Comparison of ENCODE assay signal across 1 cellular context in the genomic region with DNA sequence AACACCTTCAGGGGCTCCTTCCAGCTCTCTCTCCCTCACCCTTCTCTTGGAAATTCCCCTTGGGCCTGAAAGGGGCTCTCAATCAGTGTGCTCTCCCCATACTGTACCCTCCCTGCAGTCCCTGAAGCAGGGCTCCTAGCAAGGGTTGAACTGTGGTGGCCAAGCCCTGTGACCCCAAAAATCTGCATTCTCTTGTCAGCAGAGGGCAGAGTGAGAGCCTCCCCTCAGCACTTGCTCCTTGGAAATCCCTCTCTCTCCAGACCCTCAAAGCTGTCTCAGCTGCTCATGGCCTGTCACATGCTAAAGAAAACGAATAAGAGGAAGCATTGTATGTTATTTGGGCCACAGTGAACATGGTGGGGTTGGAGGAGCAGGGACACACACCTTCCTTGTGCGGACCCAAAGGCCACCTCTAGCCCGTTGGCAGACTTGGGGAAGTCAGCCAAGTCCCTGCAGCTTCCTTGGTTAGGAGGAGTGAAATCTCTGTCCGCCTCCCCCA.
TF ChIP-seq lines count a peak whose summit lies in the region.

No MANE protein-coding gene starts in this region.

TF ChIP-seq in H1, 55 proteins besides CTCF, POLR2A, EP300 and RAD21:
- TF ChIP-seq SIN3A (conservative IDR thresholded peaks at IDR 0.05 in 1 of 2, IDR thresholded peaks at IDR 0.05 in 1 of 2; ENCODE audit: low read depth in 1 of 2, low read length in 2 of 2) (peak in 1 of 2 experiments; percentile 33; a peak in 1 of 4 replicates), SUZ12 (IDR thresholded peaks at IDR 0.05; ENCODE audit: low read length) (no peak)
